1 cellular context compared by ENCODE assay signal in genomic region chr20:50113420-50114224, GRCh38.
TF ChIP-seq lines count a peak whose summit lies in the region.

No MANE protein-coding gene starts in this region.

TF ChIP-seq in HepG2, 621 proteins besides CTCF, POLR2A, EP300 and RAD21 (continued from another document and continues in another):
- 0 out of 2 replicates have a peak, but pooled peaks have one; percentile 80 for TF ChIP-seq KDM5A (IDR thresholded peaks at IDR 0.05; ENCODE audit: borderline replicate concordance, low read length)
- TF ChIP-seq NR1H2 (CRISPR knock-in tag; IDR thresholded peaks at IDR 0.05; ENCODE audit: borderline replicate concordance, low read depth) = no peak
- TF ChIP-seq GMEB1 (CRISPR knock-in tag; IDR thresholded peaks at IDR 0.05; ENCODE audit: borderline replicate concordance) = peak; percentile 52; the same call in 1 of the 2 replicates
- TF ChIP-seq CHD2 (IDR thresholded peaks at IDR 0.05; ENCODE audit: low read depth, low read length) = no peak
- no peak for TF ChIP-seq AGO1 (IDR thresholded peaks at IDR 0.05; ENCODE audit: low read depth, low read length, poor library complexity, severe bottlenecking)
- peak; percentile 57; the same call in 1 of the 2 replicates for TF ChIP-seq ZNF354B (CRISPR knock-in tag; IDR thresholded peaks at IDR 0.05)
- TF ChIP-seq ASH2L (IDR thresholded peaks at IDR 0.05; ENCODE audit: insufficient read length, low read depth, low read length) = peak; percentile 30
- no peak for TF ChIP-seq PBX3 (CRISPR knock-in tag; IDR thresholded peaks at IDR 0.05; ENCODE audit: borderline replicate concordance)
- 0 out of 2 replicates have a peak, but pooled peaks have one; percentile 10 for TF ChIP-seq ZFP90 (CRISPR knock-in tag; IDR thresholded peaks at IDR 0.05; ENCODE audit: borderline replicate concordance)
- 0 out of 2 replicates have a peak, but pooled peaks have one; percentile 56 for TF ChIP-seq ZNF615 (CRISPR knock-in tag; IDR thresholded peaks at IDR 0.05; ENCODE audit: borderline replicate concordance)
- TF ChIP-seq PAX8 (CRISPR knock-in tag; IDR thresholded peaks at IDR 0.05; ENCODE audit: borderline replicate concordance) = no peak
- TF ChIP-seq RFXANK (CRISPR knock-in tag; IDR thresholded peaks at IDR 0.05) = no peak
- 0 out of 2 replicates have a peak, but pooled peaks have one; percentile 44 for TF ChIP-seq HMGXB3 (CRISPR knock-in tag; IDR thresholded peaks at IDR 0.05; ENCODE audit: borderline replicate concordance)
- TF ChIP-seq ZNF577 (CRISPR knock-in tag; IDR thresholded peaks at IDR 0.05; ENCODE audit: borderline replicate concordance, low read depth) = 0 out of 2 replicates have a peak, but pooled peaks have one; percentile 16
- peak; percentile 37 for TF ChIP-seq PCBP2 (optimal IDR thresholded peaks at IDR 0.05; ENCODE audit: low read depth, low read length, poor library complexity, severe bottlenecking)
- no peak for TF ChIP-seq FLYWCH1 (CRISPR knock-in tag; IDR thresholded peaks at IDR 0.05)
- TF ChIP-seq CHD4 (IDR thresholded peaks at IDR 0.05; ENCODE audit: borderline replicate concordance, low read length) = peak; percentile 52; the same call in 1 of the 2 replicates
- TF ChIP-seq ZNF704 (CRISPR knock-in tag; IDR thresholded peaks at IDR 0.05; ENCODE audit: borderline replicate concordance) = 0 out of 2 replicates have a peak, but pooled peaks have one; percentile 3
- peak; percentile 98 for TF ChIP-seq ZNF24 (IDR thresholded peaks at IDR 0.05)
- 0 out of 2 replicates have a peak, but pooled peaks have one; percentile 0 for TF ChIP-seq NKX3-1 (CRISPR knock-in tag; IDR thresholded peaks at IDR 0.05)
- 0 out of 2 replicates have a peak, but pooled peaks have one; percentile 5 for TF ChIP-seq CSRNP2 (CRISPR knock-in tag; conservative IDR thresholded peaks at IDR 0.05; ENCODE audit: low read depth)
- no peak for TF ChIP-seq ZNF878 (CRISPR knock-in tag; IDR thresholded peaks at IDR 0.05)
- TF ChIP-seq GABPA (IDR thresholded peaks at IDR 0.05; ENCODE audit: low read depth, low read length) = no peak
- peak; percentile 23; the same call in 1 of the 2 replicates for TF ChIP-seq GABPA (CRISPR knock-in tag; IDR thresholded peaks at IDR 0.05; ENCODE audit: low read depth)
- TF ChIP-seq ZNF136 (CRISPR knock-in tag; IDR thresholded peaks at IDR 0.05; ENCODE audit: low read depth) = no peak
- TF ChIP-seq ZNF770 (CRISPR knock-in tag; IDR thresholded peaks at IDR 0.05) = no peak
- TF ChIP-seq ZNF510 (CRISPR knock-in tag; IDR thresholded peaks at IDR 0.05; ENCODE audit: low read depth) = 0 out of 2 replicates have a peak, but pooled peaks have one; percentile 0
- TF ChIP-seq KLF12 (CRISPR knock-in tag; IDR thresholded peaks at IDR 0.05; ENCODE audit: borderline replicate concordance) = no peak
- no peak for TF ChIP-seq ZBTB14 (CRISPR knock-in tag; IDR thresholded peaks at IDR 0.05)
- TF ChIP-seq IKZF5 (CRISPR knock-in tag; IDR thresholded peaks at IDR 0.05) = 0 out of 2 replicates have a peak, but pooled peaks have one; percentile 33
- TF ChIP-seq CEBPG (CRISPR knock-in tag; IDR thresholded peaks at IDR 0.05) = no peak
- TF ChIP-seq SNAPC2 (CRISPR knock-in tag; IDR thresholded peaks at IDR 0.05) = 0 out of 2 replicates have a peak, but pooled peaks have one; percentile 25
- peak; percentile 54 for TF ChIP-seq ZMYM3 (CRISPR knock-in tag; IDR thresholded peaks at IDR 0.05)
- 0 out of 2 replicates have a peak, but pooled peaks have one; percentile 3 for TF ChIP-seq REL (CRISPR knock-in tag; conservative IDR thresholded peaks at IDR 0.05)
- TF ChIP-seq ZNF782 (CRISPR knock-in tag; IDR thresholded peaks at IDR 0.05; ENCODE audit: borderline replicate concordance) = peak; percentile 1; the same call in 1 of the 2 replicates
- TF ChIP-seq ZNF235 (CRISPR knock-in tag; IDR thresholded peaks at IDR 0.05; ENCODE audit: borderline replicate concordance) = no peak
- TF ChIP-seq TFAP4 (IDR thresholded peaks at IDR 0.05; ENCODE audit: borderline replicate concordance, low read depth) = no peak
- TF ChIP-seq ZNF605 (CRISPR knock-in tag; IDR thresholded peaks at IDR 0.05) = 0 out of 2 replicates have a peak, but pooled peaks have one; percentile 8
